10 cellular contexts compared by ENCODE assay signal in genomic region chr2:20618886-20619521, GRCh38. TPM values are rescaled to one million over a fixed set of nuclear protein-coding genes. Genes with fewer than 3 reads are reported as not detected.
A peak's percentile ranks its signal among the peaks of the same experiment; 100 is the strongest.
DNase-seq lines count a peak whose midpoint lies in the region; ATAC-seq and TF ChIP-seq lines count a peak whose summit lies in the region.
"Had no signal": no experiment of that assay in that cellular context is flagged by ENCODE, and none has a peak within 500 bp of the region (broad histone marks: within the 10 kb centered on the region; RNA-seq: fewer than 3 reads in every experiment).

No MANE protein-coding gene starts in this region.

- TF ChIP-seq CTCF in cardiac muscle cell (IDR thresholded peaks at IDR 0.05; ENCODE audit: low read depth, low read length) (no peak), osteoblast (IDR thresholded peaks at IDR 0.05; ENCODE audit: extremely low read depth, low read depth, low read length) (no peak), transverse colon (IDR thresholded peaks at IDR 0.05) (no peak)

- ATAC-seq in GM21381 (IDR thresholded peaks at IDR 0.05; ENCODE audit: unreplicated experiment): no peak

- H3K4me1 ChIP-seq in cardiac muscle cell (ENCODE audit: low read depth) (peaks cover 35% of the 10 kb centered on the region), osteoblast (ENCODE audit: insufficient read depth, low read length) (peaks cover 30% of the 10 kb centered on the region), transverse colon (peaks cover 50 to 68% (median 60%) of the 10 kb centered on the region in 4 donors)

- no peaks in the 10 kb centered on the region for H3K27me3 ChIP-seq in cardiac muscle cell
- no peaks in the 10 kb centered on the region for H3K27me3 ChIP-seq in osteoblast (ENCODE audit: insufficient read depth, low read length)
- no peaks in the 10 kb centered on the region for H3K27me3 ChIP-seq in transverse colon

- H3K36me3 ChIP-seq in cardiac muscle cell (no peaks in the 10 kb centered on the region), osteoblast (ENCODE audit: insufficient read depth, low read length) (no peaks in the 10 kb centered on the region), transverse colon (peaks cover 0 to 25% (median 3%) of the 10 kb centered on the region in 4 donors)

- H2AFZ ChIP-seq in osteoblast (ENCODE audit: low read length): no peak overlapping the region

- no peak for TF ChIP-seq POLR2A in transverse colon (IDR thresholded peaks at IDR 0.05)

- no peak overlapping the region for H3K4me2 ChIP-seq in osteoblast (ENCODE audit: insufficient read depth, low read length)

- no peaks in the 10 kb centered on the region for H3K79me2 ChIP-seq in osteoblast (ENCODE audit: insufficient read depth, low read length)

- in situ Hi-C loops in transverse colon (cut with MboI; ENCODE audit: low pct_ligation_motif_present in 1 of 4, low pct_unique_long_range_greater_than_20kb in 1 of 4, low sequenced_read_pairs in 3 of 4): no loop called here

- intact Hi-C loops in transverse colon (cut with DNase I; ENCODE audit: low total_unique reads): loop anchor here (5.0 kb wide), 1 partner anchor 172 kb away; the partner anchor contains the start of gene RHOB

- H4K20me1 ChIP-seq in osteoblast (ENCODE audit: insufficient read depth, low read length): no peaks in the 10 kb centered on the region

- peak overlapping the region; percentile 77 for H3K27ac ChIP-seq in adipose tissue (ENCODE audit: low read depth, low read length)
- peak overlapping the region; percentile 96 for H3K27ac ChIP-seq in cardiac muscle cell
- peak overlapping the region; percentile 98 for H3K27ac ChIP-seq in osteoblast (ENCODE audit: low read depth, low read length)
- H3K27ac ChIP-seq in transverse colon: peak overlapping the region; percentile 90 to 91 (median 90)

- H3K4me3 ChIP-seq in cardiac muscle cell (no peak overlapping the region), osteoblast (ENCODE audit: insufficient read depth, low read length) (no peak overlapping the region), transverse colon (no peak overlapping the region)
- H3K4me3 ChIP-seq: GM12878 had no signal

- H3K9me3 ChIP-seq in cardiac muscle cell (ENCODE audit: low read depth): no peaks in the 10 kb centered on the region
- H3K9me3 ChIP-seq in osteoblast (ENCODE audit: low read depth, low read length): no peaks in the 10 kb centered on the region
- H3K9me3 ChIP-seq in transverse colon: no peaks in the 10 kb centered on the region

- WGBS in adipose tissue, 3 donors: 71 to 80% (median 71%) methylated on average over 15 of the region's 15 CpGs
- whole genome bisulfite sequencing in transverse colon (ENCODE audit: low coverage in 1 of 2), 2 donors: 82% methylated on average over 15 of the region's 15 CpGs; no CpG with 5 or more reads in 1 of the 2 donors

- DNase-seq in cardiac muscle cell (ENCODE audit: low read depth in 1 of 2, low spot score in 1 of 2) (no peak), osteoblast (ENCODE audit: insufficient read length, low spot score, missing footprints) (peak; percentile 80), transverse colon (peak; percentile 7), SHP77 (lab: John Stamatoyannopoulos, UW) (no peak), iPS-NIHi7 (ENCODE audit: extremely low spot score) (no peak)
- DNase-seq: NCI-H1694 treated with DMSO at 0.1 percent for 48 hours, OCI-M1 had no signal

- no peak for TF ChIP-seq EP300 in transverse colon (IDR thresholded peaks at IDR 0.05; ENCODE audit: low read depth)

RNA-seq across cellular contexts. Expression of gene HS1BP3, which starts 31.9 kb away (rescaled TPM):
- polyA plus RNA-seq in adipose tissue: 10 to 100 TPM; 11.9 to 25.1 (median 14.8) TPM
- total RNA-seq in cardiac muscle cell: 18.3 and 20.3 TPM in 2 replicates
- polyA plus RNA-seq in cardiac muscle cell: 12.0 and 13.5 TPM in 2 replicates
- total RNA-seq in osteoblast: 47.4 and 47.8 TPM in 2 replicates
- 10 to 100 TPM; 29.5 to 44.2 (median 33.1) TPM for total RNA-seq in transverse colon

RNA-seq across cellular contexts. Expression of gene GDF7, which starts 47.9 kb away (rescaled TPM):
- polyA plus RNA-seq in adipose tissue (under 1 TPM in 2 of 3 donors, not detected in 1; 0.02 to 0.09 TPM), cardiac muscle cell (0.05 and 0.09 TPM in 2 replicates)
- total RNA-seq in cardiac muscle cell (0.14 and 0.15 TPM in 2 replicates), osteoblast (under 0.01 TPM in 1 of 2 replicates, not detected in the other), transverse colon (1 to 10 TPM in 1 of 4 donors, under 1 TPM in 3; 0.20 to 1.1 (median 0.58) TPM)

Comparison
In these comparisons a context has a peak if more than half of its experiments do, and no peak if none do; other contexts are left out.
1. DNase-seq: peak in osteoblast (single experiment) and transverse colon (single experiment); none in cardiac muscle cell (0 of 2), SHP77 (0 of 2) and iPS-NIHi7 (single experiment).
2. Peak in every context shown above with its lines, with median percentiles within 50 percentile points of each other: H3K27ac ChIP-seq.